Comparison of ENCODE assay signal across 20 cellular contexts in genomic region chr16:84658690-84659089, GRCh38.
"Had no signal": no experiment of that assay in that cellular context is flagged by ENCODE, and none has a peak within 500 bp of the region (broad histone marks: within the 10 kb centered on the region; RNA-seq: fewer than 3 reads in every experiment).

No MANE protein-coding gene starts in this region.

- H3K27me3 ChIP-seq: esophagus muscularis mucosa, gastrocnemius medialis, tibial nerve had no signal

- H3K27ac Mint-ChIP-seq: activated T-cell treated with anti-CD3 and anti-CD28 coated beads, Interleukin-2, amount 50 U/mL, for 72 hours; natural killer cell treated with Interleukin-12 subunit alpha and Interleukin-12 subunit beta and Interleukin-15 and Interleukin-18, amount 100 ng/mL, for 72 hours; T-helper 1 cell treated with Interleukin-12 subunit alpha and Interleukin-12 subunit beta and Interleukin-4 antibody, amounts not matched to agents 30 μg/mL and 1 μg/mL, for 36 hours had no signal

- ATAC-seq: activated T-cell treated with anti-CD3 and anti-CD28 coated beads, Interleukin-2, amount 50 U/mL, for 72 hours; gastrocnemius medialis; left cardiac atrium; natural killer cell treated with Interleukin-12 subunit alpha and Interleukin-12 subunit beta and Interleukin-15 and Interleukin-18, amount 100 ng/mL, for 72 hours; right cardiac atrium; stimulated activated naive CD8-positive, alpha-beta T cell treated with anti-CD3 and anti-CD28 coated beads, Interleukin-15, amount 100 ng/mL, for 72 hours had no signal

- H3K27ac ChIP-seq: coronary artery, esophagus muscularis mucosa, gastrocnemius medialis, parathyroid adenoma, tibial nerve had no signal

- H3K27me3 Mint-ChIP-seq: natural killer cell treated with Interleukin-12 subunit alpha and Interleukin-12 subunit beta and Interleukin-15 and Interleukin-18, amount 100 ng/mL, for 72 hours; stimulated activated naive CD8-positive, alpha-beta T cell treated with anti-CD3 and anti-CD28 coated beads, Interleukin-15, amount 100 ng/mL, for 72 hours had no signal

- H3K36me3 Mint-ChIP-seq: natural killer cell treated with Interleukin-12 subunit alpha and Interleukin-12 subunit beta and Interleukin-15 and Interleukin-18, amount 100 ng/mL, for 72 hours had no signal

- H3K9me3 Mint-ChIP-seq: activated T-cell treated with anti-CD3 and anti-CD28 coated beads, Interleukin-2, amount 50 U/mL, for 72 hours; natural killer cell treated with Interleukin-12 subunit alpha and Interleukin-12 subunit beta and Interleukin-15 and Interleukin-18, amount 100 ng/mL, for 72 hours; stimulated activated naive CD8-positive, alpha-beta T cell treated with anti-CD3 and anti-CD28 coated beads, Interleukin-15, amount 100 ng/mL, for 72 hours; T-helper 1 cell treated with Interleukin-12 subunit alpha and Interleukin-12 subunit beta and Interleukin-4 antibody, amounts not matched to agents 30 μg/mL and 1 μg/mL, for 36 hours had no signal

- H3K4me3 Mint-ChIP-seq: activated T-cell treated with anti-CD3 and anti-CD28 coated beads, Interleukin-2, amount 50 U/mL, for 72 hours; natural killer cell treated with Interleukin-12 subunit alpha and Interleukin-12 subunit beta and Interleukin-15 and Interleukin-18, amount 100 ng/mL, for 72 hours; stimulated activated naive CD8-positive, alpha-beta T cell treated with anti-CD3 and anti-CD28 coated beads, Interleukin-15, amount 100 ng/mL, for 72 hours; T-helper 1 cell treated with Interleukin-12 subunit alpha and Interleukin-12 subunit beta and Interleukin-4 antibody, amounts not matched to agents 30 μg/mL and 1 μg/mL, for 36 hours had no signal

- DNase-seq: activated CD4-positive, alpha-beta T cell treated with anti-CD3 and anti-CD28 coated beads for 48 hours; activated CD4-positive, CD25-positive, alpha-beta regulatory T cell; activated CD8-positive, alpha-beta memory T cell treated with anti-CD3 and anti-CD28 coated beads, Interleukin-2, amount 50 U/mL, for 48 hours; activated effector memory CD4-positive, alpha-beta T cell treated with Interleukin-2 at 50 U/mL for 16 hours; activated naive CD4-positive, alpha-beta T cell treated with anti-CD3 and anti-CD28 coated beads, Interleukin-2, amount 50 U/mL, for 16 hours; activated T-cell treated with anti-CD3 and anti-CD28 coated beads, Interleukin-2, amount 50 U/mL, for 72 hours; cerebellar nuclear complex; gastrocnemius medialis; hypothalamus; left cardiac atrium; right cardiac atrium; stimulated activated CD4-positive, alpha-beta T cell treated with anti-CD3 and anti-CD28 coated beads, Interleukin-12 subunit alpha, Interleukin-12 subunit beta, amount 100 ng/mL, for 4 hours; stimulated activated CD4-positive, alpha-beta T cell treated with anti-CD3 and anti-CD28 coated beads, Interleukin-4, amount 100 ng/mL, for 4 hours; stimulated activated naive CD8-positive, alpha-beta T cell treated with anti-CD3 and anti-CD28 coated beads, Interleukin-15, amount 100 ng/mL, for 72 hours had no signal

- H3K9me3 ChIP-seq: esophagus muscularis mucosa, gastrocnemius medialis, tibial nerve had no signal

- H3K4me3 ChIP-seq: coronary artery, esophagus muscularis mucosa, gastrocnemius medialis, tibial nerve had no signal

- H3K4me1 ChIP-seq: esophagus muscularis mucosa, gastrocnemius medialis, parathyroid adenoma had no signal
